Comparison of ENCODE assay signal across 8 cellular contexts in genomic region chr12:129549020-129549419, GRCh38.
DNase-seq lines count a peak whose midpoint lies in the region; FAIRE-seq and TF ChIP-seq lines count a peak whose summit lies in the region.
"Not testable (repeated sequence)": the region's sequence is repeated elsewhere in the genome, so short reads cannot be mapped to it uniquely, and the experiment has no call there.

No MANE protein-coding gene starts in this region.

- not testable (repeated sequence) for H3K27ac ChIP-seq in astrocyte (ENCODE audit: low read depth, low read length); brain microvascular endothelial cell

- in situ Hi-C loops in brain microvascular endothelial cell (cut with HindIII; ENCODE audit: low pct_ligation_motif_present, low sequenced_read_pairs): not testable (repeated sequence)

- not testable (repeated sequence) for H3K4me3 ChIP-seq in astrocyte (ENCODE audit: insufficient read depth, low read depth, low read length); brain microvascular endothelial cell (ENCODE audit: low read depth, low read length)

- not testable (repeated sequence) for H3K27me3 Mint-ChIP-seq in astrocyte (ENCODE audit: low read depth, unreplicated experiment); chondrocyte (ENCODE audit: low read depth)
- peaks cover 12% of the 10 kb centered on the region for H3K27me3 Mint-ChIP-seq in type B pancreatic cell

- H2AFZ ChIP-seq in astrocyte (ENCODE audit: low read depth, low read length): not testable (repeated sequence)

- H3K27me3 ChIP-seq in astrocyte (ENCODE audit: insufficient read depth, low read length); brain microvascular endothelial cell (replicated peaks): not testable (repeated sequence)

- not testable (repeated sequence) for TF ChIP-seq CTCF in astrocyte (IDR thresholded peaks at IDR 0.05; ENCODE audit: insufficient read depth, low read depth, low read length); brain microvascular endothelial cell (IDR thresholded peaks at IDR 0.05; ENCODE audit: low read depth, low read length, missing control alignments); chondrocyte (IDR thresholded peaks at IDR 0.05); type B pancreatic cell (conservative IDR thresholded peaks at IDR 0.05)

- DNase-seq in DMS53 (lab: John Stamatoyannopoulos, UW) (peak; percentile 36), HT1080 (ENCODE audit: low read depth) (peak; percentile 89), RPMI7951 (ENCODE audit: low read depth) (peak; percentile 6), astrocyte (ENCODE audit: low read depth) (peak; percentile 12), brain microvascular endothelial cell (peak; percentile 50), kidney tubule cell (ENCODE audit: low spot score) (peak; percentile 30)
- not testable (repeated sequence) for DNase-seq in chondrocyte (ENCODE audit: low spot score); type B pancreatic cell (ENCODE audit: extremely low spot score, unreplicated experiment)

- not testable (repeated sequence) for H3K4me2 ChIP-seq in astrocyte (ENCODE audit: low read length)

- H3K79me2 ChIP-seq in astrocyte (ENCODE audit: insufficient read depth, low read length): not testable (repeated sequence)

- FAIRE-seq in astrocyte (lab: Jason Lieb, UNC): not testable (repeated sequence)

- not testable (repeated sequence) for H4K20me1 ChIP-seq in astrocyte (ENCODE audit: insufficient read depth, low read length)

- H3K4me1 ChIP-seq in astrocyte (ENCODE audit: insufficient read depth, low read length): not testable (repeated sequence)

- not testable (repeated sequence) for H3K9ac ChIP-seq in astrocyte (ENCODE audit: low read length)

- H3K9me3 Mint-ChIP-seq in astrocyte (ENCODE audit: unreplicated experiment): peaks cover 12% of the 10 kb centered on the region
- H3K9me3 Mint-ChIP-seq in chondrocyte (ENCODE audit: low read depth): peaks cover 32% of the 10 kb centered on the region
- H3K9me3 Mint-ChIP-seq in type B pancreatic cell: not testable (repeated sequence)

- H3K4me1 Mint-ChIP-seq in astrocyte (ENCODE audit: low read depth, unreplicated experiment); chondrocyte (ENCODE audit: low read depth); type B pancreatic cell (ENCODE audit: unreplicated experiment): not testable (repeated sequence)

- not testable (repeated sequence) for H3K27ac Mint-ChIP-seq in astrocyte (ENCODE audit: unreplicated experiment)
- peak overlapping the region; percentile 7 for H3K27ac Mint-ChIP-seq in chondrocyte (ENCODE audit: unreplicated experiment)
- H3K27ac Mint-ChIP-seq in type B pancreatic cell: peak overlapping the region; percentile 13

- not testable (repeated sequence) for H3K9me3 ChIP-seq in astrocyte (ENCODE audit: insufficient read depth, low read depth, low read length)

- not testable (repeated sequence) for H3K36me3 Mint-ChIP-seq in astrocyte (ENCODE audit: low read depth, unreplicated experiment); chondrocyte (ENCODE audit: low read depth); type B pancreatic cell

- not testable (repeated sequence) for H3K4me3 Mint-ChIP-seq in astrocyte (ENCODE audit: unreplicated experiment); chondrocyte (ENCODE audit: unreplicated experiment); type B pancreatic cell

- H3K36me3 ChIP-seq in astrocyte (ENCODE audit: insufficient read depth, low read length); brain microvascular endothelial cell (replicated peaks): not testable (repeated sequence)
